ENCODE assay signal across 11 cellular contexts in the genomic region with DNA sequence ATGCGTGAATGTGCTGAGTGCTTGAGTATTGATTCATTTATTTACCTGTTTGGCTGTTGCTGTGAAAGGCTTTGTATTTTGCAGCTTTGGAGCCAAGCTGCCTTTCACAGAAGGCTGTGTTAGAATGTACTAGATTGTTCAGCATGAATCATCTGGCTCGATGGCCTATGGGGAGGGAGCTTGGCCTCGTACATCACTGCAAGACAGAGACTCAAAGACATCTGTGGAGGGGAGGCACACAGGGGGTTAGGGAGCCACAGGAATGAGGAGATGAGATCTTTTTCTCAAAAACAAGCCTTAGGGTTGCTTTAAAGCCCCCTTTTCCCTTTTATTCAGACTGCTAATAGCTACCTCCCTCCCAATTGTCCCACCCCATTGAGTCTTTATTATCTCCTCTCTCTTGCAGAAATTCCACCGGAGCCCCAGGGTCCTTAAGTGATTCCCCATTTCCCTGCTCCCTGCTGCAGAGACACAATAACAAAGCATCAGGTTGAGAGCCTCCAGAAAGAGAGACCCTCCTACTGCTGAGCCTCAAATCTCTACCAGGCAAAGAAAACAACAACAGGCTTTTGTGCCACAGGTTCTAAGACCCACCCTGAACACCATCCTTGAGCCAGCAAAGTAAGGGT.
A peak's percentile ranks its signal among the peaks of the same experiment; 100 is the strongest.
DNase-seq lines count a peak whose midpoint lies in the region; TF ChIP-seq lines count a peak whose summit lies in the region.
"Had no signal": no experiment of that assay in that cellular context is flagged by ENCODE, and none has a peak within 500 bp of the region (broad histone marks: within the 10 kb centered on the region; RNA-seq: fewer than 3 reads in every experiment).

No MANE protein-coding gene starts in this region.

- TF ChIP-seq CTCF in mammary epithelial cell (conservative IDR thresholded peaks at IDR 0.05 in 1 of 2, IDR thresholded peaks at IDR 0.05 in 1 of 2; ENCODE audit: extremely low read depth in 1 of 2, insufficient read depth in 1 of 2, low read depth in 1 of 2, low read length in 2 of 2): no peak

- dilution Hi-C loops in mammary epithelial cell (cut with HindIII; ENCODE audit: low sequenced_read_pairs): loop anchor here (5.0 kb wide), 1 partner anchor 76 kb away; no protein-coding TSS in a partner anchor

- H3K9me3 ChIP-seq in mammary epithelial cell (replicated peaks; ENCODE audit: insufficient read depth, low read length): no peaks in the 10 kb centered on the region

- H3K4me1 ChIP-seq in mammary epithelial cell (ENCODE audit: insufficient read depth, low read length): peaks cover 25% of the 10 kb centered on the region

- H3K27me3 ChIP-seq in mammary epithelial cell (ENCODE audit: insufficient read depth, low read length): no peaks in the 10 kb centered on the region

- H3K36me3 ChIP-seq in mammary epithelial cell (ENCODE audit: insufficient read depth, low read length): no peaks in the 10 kb centered on the region

- 17% methylated on average over 4 of the region's 4 CpGs for WGBS in mammary epithelial cell (ENCODE audit: low coverage, missing lambda C conversion rate)

- H3K9ac ChIP-seq in mammary epithelial cell (ENCODE audit: insufficient read depth, low read length): no peak overlapping the region

- peak overlapping the region; percentile 38 for H2AFZ ChIP-seq in mammary epithelial cell (ENCODE audit: low read depth, low read length)

- H4K20me1 ChIP-seq in mammary epithelial cell (ENCODE audit: insufficient read depth, low read length): no peaks in the 10 kb centered on the region

- DNase-seq in NCI-H226 (peak; percentile 33), mammary epithelial cell (peak; percentile 71), iris pigment epithelial cell (ENCODE audit: low read depth) (peak; percentile 86), glomerular visceral epithelial cell (ENCODE audit: extremely low spot score) (no peak), NCI-H1694 (lab: John Stamatoyannopoulos, UW) (no peak), RKO (ENCODE audit: low spot score) (no peak)
- DNase-seq: KBM-7; left colon; SHP77; stimulated activated naive B cell treated with anti-CD40 and anti-IgM and Interleukin-4, amounts not matched to agents 10 μg/mL and 1 μg/mL and 100 μg/mL, for 72 hours had no signal

- H3K79me2 ChIP-seq in mammary epithelial cell (ENCODE audit: insufficient read depth, low read length): no peaks in the 10 kb centered on the region

- CTCF ChIA-PET in mammary epithelial cell (lab: Charles Lee; ENCODE audit: low non-redundant PET): no interaction called here

- H3K27ac ChIP-seq in mammary epithelial cell (ENCODE audit: insufficient read depth, low read depth, low read length) (peak overlapping the region; percentile 83), temporal lobe (ENCODE audit: low read depth, low read length) (peak overlapping the region; percentile 74)

- intact Hi-C loops in mammary epithelial cell (cut with micrococcal nuclease): loop anchor here (5.0 to 10.0 kb wide), 5 partner anchors 39 to 206 kb away; no protein-coding TSS in a partner anchor

- no peak overlapping the region for H3K4me3 ChIP-seq in mammary epithelial cell (replicated peaks in 1 of 3; ENCODE audit: insufficient read depth in 1 of 3, low read depth in 2 of 3, low read length in 3 of 3)

- no TSS peak for BruUV-seq in mammary epithelial cell (replicated peaks; lab: Mats Ljungman, UMichigan)

- H3K4me2 ChIP-seq in mammary epithelial cell (ENCODE audit: insufficient read depth, low read depth, low read length): peak overlapping the region; percentile 63

- in situ Hi-C loops in mammary epithelial cell (cut with MboI; ENCODE audit: low sequenced_read_pairs in 2 of 2): no loop called here

Comparison
In these comparisons a context has a peak if more than half of its experiments do, and no peak if none do; other contexts are left out.
1. DNase-seq: peak in NCI-H226 (single experiment), mammary epithelial cell (single experiment) and iris pigment epithelial cell (single experiment); none in glomerular visceral epithelial cell (single experiment), NCI-H1694 (single experiment) and RKO (single experiment).